ENCODE assay signal across 19 cellular contexts in genomic region chr14:69499436-69499835, GRCh38. TPM values are rescaled to one million over a fixed set of nuclear protein-coding genes. Genes with fewer than 3 reads are reported as not detected.
DNase-seq lines count a peak whose midpoint lies in the region; ATAC-seq, FAIRE-seq and TF ChIP-seq lines count a peak whose summit lies in the region.
"Had no signal": no experiment of that assay in that cellular context is flagged by ENCODE, and none has a peak within 500 bp of the region (broad histone marks: within the 10 kb centered on the region; RNA-seq: fewer than 3 reads in every experiment).

No MANE protein-coding gene starts in this region.

- peaks cover 17% of the 10 kb centered on the region for H3K27me3 Mint-ChIP-seq in mesothelial cell of epicardium (ENCODE audit: low read depth)

- H2BK12ac ChIP-seq in neuronal stem cell (ENCODE audit: low read length), result no peak overlapping the region

- H3K36me3 Mint-ChIP-seq in mesothelial cell of epicardium, result no peaks in the 10 kb centered on the region
- H3K36me3 Mint-ChIP-seq: CD4-positive, alpha-beta memory T cell had no signal

- no peaks in the 10 kb centered on the region for H3K9me3 Mint-ChIP-seq in mesothelial cell of epicardium
- H3K9me3 Mint-ChIP-seq: CD4-positive, alpha-beta memory T cell; H9 had no signal

- H3K9me3 ChIP-seq in RWPE2 (ENCODE audit: severe bottlenecking) (no peaks in the 10 kb centered on the region), neuronal stem cell (replicated peaks in 1 of 2; ENCODE audit: control insufficient read depth in 2 of 2, insufficient read depth in 1 of 2, low read depth in 1 of 2, low read length in 2 of 2) (no peaks in the 10 kb centered on the region)

- no peak overlapping the region for H3K4me3 Mint-ChIP-seq in mesothelial cell of epicardium
- H3K4me3 Mint-ChIP-seq: CD4-positive, alpha-beta memory T cell; H9 had no signal

- H2BK5ac ChIP-seq in neuronal stem cell (ENCODE audit: low read length), result no peak overlapping the region

- no peak overlapping the region for H2AFZ ChIP-seq in neuronal stem cell (ENCODE audit: low read length)

- no peak for TF ChIP-seq CTCF in RWPE2 (IDR thresholded peaks at IDR 0.05; ENCODE audit: poor library complexity, severe bottlenecking)
- no peak for TF ChIP-seq CTCF in mesothelial cell of epicardium (IDR thresholded peaks at IDR 0.05; ENCODE audit: unreplicated experiment)

- peak; percentile 53 for FAIRE-seq in urothelium cell line (lab: Jason Lieb, UNC)
- FAIRE-seq: G401.6, GM12892 had no signal

- DNase-seq in H7, result peak; percentile 22
- DNase-seq in RWPE2 (ENCODE audit: low spot score), result peak; percentile 41
- no peak for DNase-seq in neuronal stem cell (ENCODE audit: low spot score)
- DNase-seq in urothelium cell line (ENCODE audit: low spot score), result no peak
- no peak for DNase-seq in NCI-H2227 treated with DMSO at 0.1 percent for 48 hours (lab: John Stamatoyannopoulos, UW)
- no peak for DNase-seq in mesothelial cell of epicardium (ENCODE audit: low spot score in 2 of 2, unreplicated experiment in 2 of 2)
- DNase-seq in NCI-H187 treated with DMSO at 0.1 percent for 48 hours (lab: John Stamatoyannopoulos, UW), result no peak
- DNase-seq: C1 segment of cervical spinal cord; Calu3; CD4-positive, alpha-beta memory T cell; COR-L47; DMS153; DND-41; GOT3; H9 had no signal

- H2BK15ac ChIP-seq in neuronal stem cell (ENCODE audit: low read length), result peak overlapping the region; percentile 27

- H3K27ac ChIP-seq in RWPE2 (ENCODE audit: poor library complexity, severe bottlenecking) (no peak overlapping the region), neuronal stem cell (replicated peaks; ENCODE audit: low read length) (no peak overlapping the region)

- H3K18ac ChIP-seq in neuronal stem cell (ENCODE audit: low read length), result peak overlapping the region; percentile 2

- H3K4me3 ChIP-seq in H7 (ENCODE audit: insufficient read depth, low read depth, low read length) (no peak overlapping the region), RWPE2 (ENCODE audit: severe bottlenecking) (no peak overlapping the region), neuronal stem cell (ENCODE audit: low read length in 2 of 2) (no peak overlapping the region)

- no peak overlapping the region for H3K9ac ChIP-seq in neuronal stem cell (ENCODE audit: low read depth, low read length, poor library complexity)

- H3K4ac ChIP-seq in neuronal stem cell (ENCODE audit: low read length), result no peak overlapping the region

- no CpG with 5 or more reads among the region's 5 CpGs for WGBS in neuronal stem cell (ENCODE audit: extremely low coverage in 2 of 2, insufficient read length in 2 of 2, insufficient replicate concordance in 1 of 2), 2 donors

- no peak overlapping the region for H3K4me2 ChIP-seq in neuronal stem cell (ENCODE audit: insufficient read depth, low read length, poor library complexity, severe bottlenecking)

- H3K14ac ChIP-seq in neuronal stem cell (ENCODE audit: low read length), result no peak overlapping the region

- H3K27me3 ChIP-seq in H7 (ENCODE audit: control insufficient read depth, insufficient read depth, low read length) (peaks cover 5% of the 10 kb centered on the region), RWPE2 (ENCODE audit: insufficient read depth, poor library complexity, severe bottlenecking) (no peaks in the 10 kb centered on the region), neuronal stem cell (ENCODE audit: control insufficient read depth in 3 of 3, insufficient read depth in 3 of 3, low read depth in 1 of 3, low read length in 3 of 3) (peaks cover 0 to 38% (median 5%) of the 10 kb centered on the region in 3 experiments)

- H4K91ac ChIP-seq in neuronal stem cell (ENCODE audit: low read depth, low read length, poor library complexity), result no peak overlapping the region

- H4K8ac ChIP-seq in neuronal stem cell (ENCODE audit: low read depth, low read length), result no peak overlapping the region

- H3K23ac ChIP-seq in neuronal stem cell (ENCODE audit: low read depth, low read length, poor library complexity), result no peak overlapping the region

- H3K36me3 ChIP-seq in H7 (replicated peaks; ENCODE audit: control insufficient read depth, insufficient read depth, low read length), result no peaks in the 10 kb centered on the region
- H3K36me3 ChIP-seq in RWPE2 (ENCODE audit: low read depth), result no peaks in the 10 kb centered on the region
- H3K36me3 ChIP-seq in neuronal stem cell (replicated peaks in 1 of 2; ENCODE audit: control insufficient read depth in 2 of 2, insufficient read depth in 2 of 2, low read length in 2 of 2), result no peaks in the 10 kb centered on the region

- H3K4me1 ChIP-seq in RWPE2 (ENCODE audit: insufficient read depth, poor library complexity, severe bottlenecking), result no peaks in the 10 kb centered on the region
- no peaks in the 10 kb centered on the region for H3K4me1 ChIP-seq in neuronal stem cell (ENCODE audit: control insufficient read depth in 2 of 2, insufficient read depth in 1 of 2, low read depth in 1 of 2, low read length in 2 of 2)

- H3K79me1 ChIP-seq in neuronal stem cell (ENCODE audit: low read depth, low read length), result no peaks in the 10 kb centered on the region

- H3K4me1 Mint-ChIP-seq in mesothelial cell of epicardium, result peaks cover 16% of the 10 kb centered on the region

- H2AK5ac ChIP-seq in neuronal stem cell (ENCODE audit: low read depth, low read length), result peak overlapping the region; percentile 60

- H3K27ac Mint-ChIP-seq in mesothelial cell of epicardium, result no peak overlapping the region
- H3K27ac Mint-ChIP-seq: CD4-positive, alpha-beta memory T cell; H9 had no signal

- no peak overlapping the region for H2BK120ac ChIP-seq in neuronal stem cell (ENCODE audit: low read depth, low read length)

- no peak for ATAC-seq in RWPE2 (ENCODE audit: low read depth)
- ATAC-seq: HCT116 had no signal

RNA-seq across cellular contexts. Expression of gene PLEKHD1, which starts 14.9 kb away (rescaled TPM):
- 0.10 and 0.37 TPM in 2 replicates for total RNA-seq in H7 (2014; rRNA removed; shearing (Covaris generic))
- 0.08 TPM for polyA plus RNA-seq in neuronal stem cell (2013, experiment 1 of 2)
- 0.08 TPM for polyA plus RNA-seq in neuronal stem cell (2013, experiment 2 of 2)
- 0.20 to 0.24 TPM (median 0.20 TPM) in 3 replicates for total RNA-seq in mesothelial cell of epicardium
- total RNA-seq: A172 had no signal

Comparison
In these comparisons a context has a peak if more than half of its experiments do, and no peak if none do; other contexts are left out.
1. DNase-seq: peak in H7 (single experiment) and RWPE2 (single experiment); none in neuronal stem cell (single experiment), urothelium cell line (single experiment), NCI-H2227 treated with DMSO at 0.1 percent for 48 hours (single experiment), mesothelial cell of epicardium (0 of 2) and NCI-H187 treated with DMSO at 0.1 percent for 48 hours (single experiment).